ENCODE assay signal across 1 cellular context in genomic region chr5:149422429-149423286, GRCh38.
TF ChIP-seq lines count a peak whose summit lies in the region.

No MANE protein-coding gene starts in this region.

TF ChIP-seq in HepG2, 621 proteins besides CTCF, POLR2A, EP300 and RAD21 (continued from another document and continues in another):
- no peak for TF ChIP-seq ZNF512B (CRISPR knock-in tag; IDR thresholded peaks at IDR 0.05; ENCODE audit: borderline replicate concordance)
- TF ChIP-seq SKIL (CRISPR knock-in tag; IDR thresholded peaks at IDR 0.05; ENCODE audit: borderline replicate concordance) = peak; percentile 21; the same call in 1 of the 2 replicates
- TF ChIP-seq ZNF17 (CRISPR knock-in tag; IDR thresholded peaks at IDR 0.05) = no peak
- no peak for TF ChIP-seq ZNF883 (CRISPR knock-in tag; IDR thresholded peaks at IDR 0.05; ENCODE audit: not compliant biosample characterization)
- no peak for TF ChIP-seq ZNF891 (CRISPR knock-in tag; IDR thresholded peaks at IDR 0.05)
- TF ChIP-seq ZUFSP (CRISPR knock-in tag; IDR thresholded peaks at IDR 0.05; ENCODE audit: borderline replicate concordance) = no peak
- no peak for TF ChIP-seq SCMH1 (CRISPR knock-in tag; IDR thresholded peaks at IDR 0.05; ENCODE audit: borderline replicate concordance)
- TF ChIP-seq ZNF407 (CRISPR knock-in tag; IDR thresholded peaks at IDR 0.05; ENCODE audit: not compliant biosample characterization) = no peak
- no peak for TF ChIP-seq ZNF136 (CRISPR knock-in tag; IDR thresholded peaks at IDR 0.05; ENCODE audit: low read depth)
- TF ChIP-seq ZNF878 (CRISPR knock-in tag; IDR thresholded peaks at IDR 0.05) = no peak
- no peak for TF ChIP-seq WIZ (CRISPR knock-in tag; IDR thresholded peaks at IDR 0.05)
- peak; percentile 6 for TF ChIP-seq ZNF18 (CRISPR knock-in tag; IDR thresholded peaks at IDR 0.05; ENCODE audit: insufficient replicate concordance)
- TF ChIP-seq ZNF800 (CRISPR knock-in tag; IDR thresholded peaks at IDR 0.05) = 0 out of 2 replicates have a peak, but pooled peaks have one; percentile 28
- no peak; the same call in 1 of the 2 replicates for TF ChIP-seq TFAP4 (IDR thresholded peaks at IDR 0.05; ENCODE audit: borderline replicate concordance, low read depth)
- TF ChIP-seq ZBTB2 (CRISPR knock-in tag; IDR thresholded peaks at IDR 0.05; ENCODE audit: low read depth) = no peak
- no peak for TF ChIP-seq MAF1 (CRISPR knock-in tag; IDR thresholded peaks at IDR 0.05; ENCODE audit: borderline replicate concordance)
- no peak for TF ChIP-seq CHCHD3 (CRISPR knock-in tag; IDR thresholded peaks at IDR 0.05)
- TF ChIP-seq MED8 (CRISPR knock-in tag; IDR thresholded peaks at IDR 0.05; ENCODE audit: insufficient replicate concordance) = no peak
- no peak for TF ChIP-seq SATB2 (CRISPR knock-in tag; IDR thresholded peaks at IDR 0.05)
- TF ChIP-seq AFF4 (CRISPR knock-in tag; IDR thresholded peaks at IDR 0.05) = no peak
- no peak for TF ChIP-seq FOXA1 (IDR thresholded peaks at IDR 0.05)
- TF ChIP-seq FOXA1 (CRISPR knock-in tag; IDR thresholded peaks at IDR 0.05) = no peak
- no peak for TF ChIP-seq GPBP1L1 (CRISPR knock-in tag; IDR thresholded peaks at IDR 0.05)
- no peak for TF ChIP-seq KDM5B (CRISPR knock-in tag; IDR thresholded peaks at IDR 0.05; ENCODE audit: borderline replicate concordance)
